In genomic region chr12:6469092-6469491, GRCh38 we compare ENCODE assay signal across 8 cellular contexts. TPM values are rescaled to one million over a fixed set of nuclear protein-coding genes. Genes with fewer than 3 reads are reported as not detected.
DNase-seq lines count a peak whose midpoint lies in the region; FAIRE-seq and TF ChIP-seq lines count a peak whose summit lies in the region.

No MANE protein-coding gene starts in this region.

- peaks cover 46 to 66% (median 61%) of the 10 kb centered on the region in 4 donors for H3K4me1 Mint-ChIP-seq in CD4-positive, alpha-beta memory T cell
- H3K4me1 Mint-ChIP-seq in neural crest cell, result peaks cover 19% of the 10 kb centered on the region

- FAIRE-seq in H54 (lab: Jason Lieb, UNC), result no peak

- peaks cover 3% of the 10 kb centered on the region; the same call in 1 of the 2 replicates for H3F3A ChIP-seq in Loucy (ENCODE audit: low read depth)

- H2AFZ ChIP-seq in Loucy (ENCODE audit: low read length), result no peak overlapping the region

- peaks cover 45% of the 10 kb centered on the region for H3K79me2 ChIP-seq in Loucy (ENCODE audit: insufficient read depth, low read length)

- no peaks in the 10 kb centered on the region for H3K9me3 Mint-ChIP-seq in CD4-positive, alpha-beta memory T cell
- no peaks in the 10 kb centered on the region for H3K9me3 Mint-ChIP-seq in neural crest cell

- peak overlapping the region; percentile 74 to 76 for H3K4me3 ChIP-seq in CD4-positive, alpha-beta memory T cell (ENCODE audit: low read length in 2 of 2)
- peak overlapping the region; percentile 97 for H3K4me3 ChIP-seq in Loucy (ENCODE audit: low read length, poor library complexity, severe bottlenecking)
- peak overlapping the region; percentile 87 for H3K4me3 ChIP-seq in choroid plexus epithelial cell (ENCODE audit: low read depth, low read length)

- intact Hi-C loops in CD4-positive, alpha-beta memory T cell (cut with micrococcal nuclease), result no loop called here

- CTCF ChIA-PET in CD4-positive, alpha-beta memory T cell (lab: Charles Lee; ENCODE audit: partially characterized antibody), result interaction anchor here (1.0 to 5.2 kb wide), 7 partner anchors 17 to 134 kb away, joined by 3 to 84 read pairs (median 16); partner anchors contain the start of genes GAPDH, MRPL51 and TAPBPL

- TF ChIP-seq CTCF in Loucy (conservative IDR thresholded peaks at IDR 0.05; ENCODE audit: low read length) (no peak), choroid plexus epithelial cell (conservative IDR thresholded peaks at IDR 0.05; ENCODE audit: low read depth, low read length) (no peak), neural crest cell (conservative IDR thresholded peaks at IDR 0.05) (no peak)

- DNase-seq in CD4-positive, alpha-beta memory T cell, result no peak
- DNase-seq in choroid plexus epithelial cell (ENCODE audit: low read depth) (no peak), neural crest cell (ENCODE audit: low read depth, low spot score) (no peak), amygdala (lab: John Stamatoyannopoulos, UW) (no peak), NOMO-1 (lab: John Stamatoyannopoulos, UW; ENCODE audit: unreplicated experiment in 2 of 2) (no peak), pons (ENCODE audit: low spot score) (no peak), H54 (ENCODE audit: insufficient read length, low spot score) (no peak)

- H4K20me1 ChIP-seq in Loucy (ENCODE audit: insufficient read depth, low read length, poor library complexity, severe bottlenecking), result peaks cover 14% of the 10 kb centered on the region

- H3K9ac ChIP-seq in Loucy (ENCODE audit: low read depth, low read length, poor library complexity, severe bottlenecking), result peak overlapping the region; percentile 93

- TF ChIP-seq POLR2A in H54 (IDR thresholded peaks at IDR 0.05; ENCODE audit: low read depth, low read length), result no peak

- H3K36me3 ChIP-seq in CD4-positive, alpha-beta memory T cell (ENCODE audit: insufficient read depth, low read length), result peaks cover 21% of the 10 kb centered on the region
- H3K36me3 ChIP-seq in Loucy (ENCODE audit: insufficient read depth, low read length), result peaks cover 7% of the 10 kb centered on the region; the same call in 1 of the 2 replicates

- peak overlapping the region; percentile 90 to 97 (median 94) for H3K27ac Mint-ChIP-seq in CD4-positive, alpha-beta memory T cell
- no peak overlapping the region for H3K27ac Mint-ChIP-seq in neural crest cell (ENCODE audit: unreplicated experiment)

- H3K9me3 ChIP-seq in CD4-positive, alpha-beta memory T cell (ENCODE audit: control insufficient read depth in 1 of 2, low read length in 2 of 2), result no peaks in the 10 kb centered on the region
- H3K9me3 ChIP-seq in Loucy (ENCODE audit: insufficient read depth, low read depth, low read length), result no peaks in the 10 kb centered on the region

- H3K4me3 Mint-ChIP-seq in CD4-positive, alpha-beta memory T cell, result peak overlapping the region; percentile 86 to 97 (median 92)
- H3K4me3 Mint-ChIP-seq in neural crest cell, result peak overlapping the region; percentile 66

- no peaks in the 10 kb centered on the region for H3K27me3 Mint-ChIP-seq in CD4-positive, alpha-beta memory T cell
- H3K27me3 Mint-ChIP-seq in neural crest cell (ENCODE audit: low read depth), result no peaks in the 10 kb centered on the region

- POLR2A ChIA-PET in CD4-positive, alpha-beta memory T cell (lab: Charles Lee; ENCODE audit: partially characterized antibody), result interaction anchor here (0.7 to 4.7 kb wide), 16 partner anchors 7 to 422 kb away, joined by 3 to 237 read pairs (median 26); partner anchors contain the start of genes CD27, GAPDH, MRPL51 and TAPBPL

- no peaks in the 10 kb centered on the region for H3K9me2 ChIP-seq in Loucy (replicated peaks; ENCODE audit: low read depth, low read length)

- peaks cover 23 to 43% of the 10 kb centered on the region in 2 donors for H3K36me3 Mint-ChIP-seq in CD4-positive, alpha-beta memory T cell
- H3K36me3 Mint-ChIP-seq in neural crest cell (ENCODE audit: low read depth), result peaks cover 2% of the 10 kb centered on the region

- no peaks in the 10 kb centered on the region for H3K27me3 ChIP-seq in CD4-positive, alpha-beta memory T cell (ENCODE audit: insufficient read depth, low read length)
- H3K27me3 ChIP-seq in Loucy (ENCODE audit: insufficient read depth, low read length, poor library complexity, severe bottlenecking), result no peaks in the 10 kb centered on the region

- H3K4me2 ChIP-seq in Loucy (ENCODE audit: low read depth, low read length, poor library complexity, severe bottlenecking), result peak overlapping the region; percentile 94

- peaks cover 60% of the 10 kb centered on the region for H3K4me1 ChIP-seq in CD4-positive, alpha-beta memory T cell (ENCODE audit: insufficient read depth, low read length)
- peaks cover 43% of the 10 kb centered on the region for H3K4me1 ChIP-seq in Loucy (ENCODE audit: insufficient read depth, low read length, poor library complexity, severe bottlenecking)

- peak overlapping the region; percentile 64 for H3K27ac ChIP-seq in CD4-positive, alpha-beta memory T cell (ENCODE audit: low read depth, low read length)

RNA-seq across cellular contexts. Expression of gene VAMP1, which starts 1.4 kb away (rescaled TPM):
- 100 to 1,000 TPM in 1 of 2 experiments, 10 to 100 TPM in 1; 97.7 to 101 TPM for total RNA-seq in CD4-positive, alpha-beta memory T cell
- polyA plus RNA-seq in CD4-positive, alpha-beta memory T cell, result 10 to 100 TPM; 10.3 to 12.1 TPM
- 8.7 and 9.8 TPM in 2 replicates for total RNA-seq in neural crest cell

RNA-seq across cellular contexts. Expression of gene TAPBPL, which starts 17.2 kb away (rescaled TPM):
- 10 to 100 TPM; 66.4 to 66.9 TPM for total RNA-seq in CD4-positive, alpha-beta memory T cell
- polyA plus RNA-seq in CD4-positive, alpha-beta memory T cell, result 100 to 1,000 TPM; 102 to 116 TPM
- total RNA-seq in neural crest cell, result 0.73 and 1.2 TPM in 2 replicates

RNA-seq across cellular contexts. Expression of gene MRPL51, which starts 24.0 kb away (rescaled TPM):
- 10 to 100 TPM; 85.1 to 89.2 TPM for total RNA-seq in CD4-positive, alpha-beta memory T cell
- polyA plus RNA-seq in CD4-positive, alpha-beta memory T cell, result 100 to 1,000 TPM; 199 to 205 TPM
- total RNA-seq in neural crest cell, result 262 and 272 TPM in 2 replicates

RNA-seq across cellular contexts. Expression of gene CD27, which starts 24.3 kb away (rescaled TPM):
- total RNA-seq in CD4-positive, alpha-beta memory T cell, result 100 to 1,000 TPM; 117 to 124 TPM
- 100 to 1,000 TPM; 343 to 402 TPM for polyA plus RNA-seq in CD4-positive, alpha-beta memory T cell
- total RNA-seq in neural crest cell, result not detected in 2 replicates

RNA-seq across cellular contexts. Expression of gene NCAPD2, which starts 24.8 kb away (rescaled TPM):
- total RNA-seq in CD4-positive, alpha-beta memory T cell, result 10 to 100 TPM; 38.1 to 39.8 TPM
- 10 to 100 TPM; 15.7 to 29.0 TPM for polyA plus RNA-seq in CD4-positive, alpha-beta memory T cell
- 133 TPM in 2 replicates for total RNA-seq in neural crest cell

Comparison
In these comparisons a context has a peak if more than half of its experiments do, and no peak if none do; other contexts are left out.
1. RNA of gene TAPBPL, which starts 17.2 kb away (total RNA-seq): 66.4 to 66.9 TPM in CD4-positive, alpha-beta memory T cell; 0.73 to 1.2 TPM in neural crest cell; every median in the first group is over 10 times any median in the second.
2. Peak in every context shown above with its lines, with median percentiles within 50 percentile points of each other: H3K4me3 ChIP-seq.